ENCODE assay signal across 8 cellular contexts in genomic region chr3:126083913-126084514, GRCh38. TPM values are rescaled to one million over a fixed set of nuclear protein-coding genes. Genes with fewer than 3 reads are reported as not detected.
DNase-seq lines count a peak whose midpoint lies in the region; ATAC-seq and TF ChIP-seq lines count a peak whose summit lies in the region.

Gene SLC41A3, minus strand, starts transcription at chr3:126084124. Its CDS starts 15,905 bp downstream, at chr3:126068219.

- POLR2A ChIA-PET in CD8-positive, alpha-beta T cell (lab: Charles Lee), result interaction anchor here (0.8 to 1.3 kb wide), 3 partner anchors 14 to 709 kb away, joined by 3 to 6 read pairs (median 3); partner anchors contain the start of gene ZNF148
- POLR2A ChIA-PET in activated CD8-positive, alpha-beta T cell treated with anti-CD3 and anti-CD28 coated beads, Interleukin-2, amount 10 ng/mL, durations not matched to agents 7 days and 5 days (lab: Charles Lee), result interaction anchor here (0.6 kb wide), 3 partner anchors 26 to 387 kb away, joined by 3 read pairs; no protein-coding TSS in a partner anchor

- no peaks in the 10 kb centered on the region for H3K36me3 Mint-ChIP-seq in CD8-positive, alpha-beta T cell
- H3K36me3 Mint-ChIP-seq in activated CD8-positive, alpha-beta T cell treated with anti-CD3 and anti-CD28 coated beads, Interleukin-2, amount 10 ng/mL, durations not matched to agents 7 days and 5 days (ENCODE audit: low read depth), result peaks cover 10% of the 10 kb centered on the region

- H3K4me1 ChIP-seq in CD8-positive, alpha-beta T cell (ENCODE audit: insufficient read depth, low read length), result peaks cover 11% of the 10 kb centered on the region

- H3K4me3 Mint-ChIP-seq in CD8-positive, alpha-beta T cell, result peak within 1 kb of the TSS; percentile 84
- peak within 1 kb of the TSS; percentile 91 for H3K4me3 Mint-ChIP-seq in activated CD8-positive, alpha-beta T cell treated with anti-CD3 and anti-CD28 coated beads, Interleukin-2, amount 10 ng/mL, durations not matched to agents 7 days and 5 days

- peak within 1 kb of the TSS; percentile 58 for H3K4me3 ChIP-seq in CD8-positive, alpha-beta T cell (ENCODE audit: low read depth, low read length)

- peak within 1 kb of the TSS; percentile 80 for H3K27ac ChIP-seq in CD8-positive, alpha-beta T cell (ENCODE audit: low read depth, low read length)

- H3K9me3 Mint-ChIP-seq in CD8-positive, alpha-beta T cell, result no peaks in the 10 kb centered on the region
- peaks cover 4% of the 10 kb centered on the region for H3K9me3 Mint-ChIP-seq in activated CD8-positive, alpha-beta T cell treated with anti-CD3 and anti-CD28 coated beads, Interleukin-2, amount 10 ng/mL, durations not matched to agents 7 days and 5 days (ENCODE audit: insufficient read depth)

- H3K9me3 ChIP-seq in CD8-positive, alpha-beta T cell (ENCODE audit: low read length), result no peaks in the 10 kb centered on the region

- no peaks in the 10 kb centered on the region for H3K27me3 Mint-ChIP-seq in CD8-positive, alpha-beta T cell (ENCODE audit: low read depth)
- H3K27me3 Mint-ChIP-seq in activated CD8-positive, alpha-beta T cell treated with anti-CD3 and anti-CD28 coated beads, Interleukin-2, amount 10 ng/mL, durations not matched to agents 7 days and 5 days (ENCODE audit: low read depth), result no peaks in the 10 kb centered on the region

- peak; percentile 54 for TF ChIP-seq CTCF in CD8-positive, alpha-beta T cell (IDR thresholded peaks at IDR 0.05)

- intact Hi-C loops in CD8-positive, alpha-beta T cell (cut with DNase I, micrococcal nuclease), result loop anchor here (1.0 to 10.0 kb wide), 17 partner anchors 51 to 1971 kb away; partner anchors contain the start of genes CHCHD6 (in 2 of the 2), OSBPL11 (in 2 of the 2), PLXNA1 (in 2 of the 2) and ABTB1 (in 1 of the 2)

- DNase-seq in CD8-positive, alpha-beta T cell, result peak; percentile 51 to 91 (median 81)
- DNase-seq in NCI-H774 (lab: John Stamatoyannopoulos, UW) (peak; percentile 71), lung microvascular endothelial cell (ENCODE audit: low read depth in 2 of 2) (peak; percentile 67 to 81)
- DNase-seq in activated CD8-positive, alpha-beta T cell treated with anti-CD3 and anti-CD28 coated beads, Interleukin-2, amount 10 ng/mL, durations not matched to agents 7 days and 5 days, result peak; percentile 89
- peak; percentile 72 for DNase-seq in effector CD4-positive, alpha-beta T cell
- peak; percentile 69 to 86 (median 73) for DNase-seq in stimulated activated CD4-positive, alpha-beta T cell treated with anti-CD3 and anti-CD28 coated beads, TNF-alpha, amount 100 ng/mL, for 4 hours (ENCODE audit: low read depth in 3 of 3)

- peaks cover 26% of the 10 kb centered on the region for H3K4me1 Mint-ChIP-seq in CD8-positive, alpha-beta T cell (ENCODE audit: low read depth)
- peaks cover 21% of the 10 kb centered on the region for H3K4me1 Mint-ChIP-seq in activated CD8-positive, alpha-beta T cell treated with anti-CD3 and anti-CD28 coated beads, Interleukin-2, amount 10 ng/mL, durations not matched to agents 7 days and 5 days (ENCODE audit: low read depth)

- H3K36me3 ChIP-seq in CD8-positive, alpha-beta T cell (ENCODE audit: insufficient read depth, low read length), result no peaks in the 10 kb centered on the region

- ATAC-seq in CD8-positive, alpha-beta T cell, result peak; percentile 86
- ATAC-seq in GM19438 (IDR thresholded peaks at IDR 0.05; ENCODE audit: low read depth, unreplicated experiment) (peak; percentile 94), HG03565 (IDR thresholded peaks at IDR 0.05; ENCODE audit: unreplicated experiment) (peak; percentile 88)
- ATAC-seq in activated CD8-positive, alpha-beta T cell treated with anti-CD3 and anti-CD28 coated beads, Interleukin-2, amount 10 ng/mL, durations not matched to agents 7 days and 5 days, result peak; percentile 92

- H3K27ac Mint-ChIP-seq in CD8-positive, alpha-beta T cell, result peak within 1 kb of the TSS; percentile 81
- H3K27ac Mint-ChIP-seq in activated CD8-positive, alpha-beta T cell treated with anti-CD3 and anti-CD28 coated beads, Interleukin-2, amount 10 ng/mL, durations not matched to agents 7 days and 5 days, result peak within 1 kb of the TSS; percentile 92

- H3K27me3 ChIP-seq in CD8-positive, alpha-beta T cell (ENCODE audit: insufficient read depth, low read length), result no peaks in the 10 kb centered on the region

- CTCF ChIA-PET in CD8-positive, alpha-beta T cell (lab: Charles Lee), result interaction anchor here (0.6 to 1.1 kb wide), 2 partner anchors 9 to 79 kb away, joined by 3 to 4 read pairs; no protein-coding TSS in a partner anchor
- CTCF ChIA-PET in activated CD8-positive, alpha-beta T cell treated with anti-CD3 and anti-CD28 coated beads, Interleukin-2, amount 10 ng/mL, durations not matched to agents 7 days and 5 days (lab: Charles Lee), result interaction anchor here (0.8 to 1.3 kb wide), 3 partner anchors 12 to 40 kb away, joined by 3 to 4 read pairs (median 4); no protein-coding TSS in a partner anchor

RNA-seq across cellular contexts. Expression of gene SLC41A3, which starts in this region (rescaled TPM):
- 10 to 100 TPM; 24.0 to 26.1 TPM for total RNA-seq in CD8-positive, alpha-beta T cell
- total RNA-seq in activated CD8-positive, alpha-beta T cell treated with anti-CD3 and anti-CD28 coated beads, Interleukin-2, amount 10 ng/mL, durations not matched to agents 7 days and 5 days, result 10 to 100 TPM; 22.0 to 26.5 TPM
- total RNA-seq in lung microvascular endothelial cell, result 66.5 and 123 TPM in 2 replicates

Comparison
In these comparisons a context has a peak if more than half of its experiments do, and no peak if none do; other contexts are left out.
1. Peak in every context shown above with its lines: DNase-seq, ATAC-seq, H3K4me3 ChIP-seq and H3K27ac ChIP-seq.